In genomic region chr20:63586797-63587196, GRCh38 we compare ENCODE assay signal across 17 cellular contexts. TPM values are rescaled to one million over a fixed set of nuclear protein-coding genes. Genes with fewer than 3 reads are reported as not detected.
A peak's percentile ranks its signal among the peaks of the same experiment; 100 is the strongest.
DNase-seq lines count a peak whose midpoint lies in the region; ATAC-seq, FAIRE-seq and TF ChIP-seq lines count a peak whose summit lies in the region.
"Had no signal": no experiment of that assay in that cellular context is flagged by ENCODE, and none has a peak within 500 bp of the region (broad histone marks: within the 10 kb centered on the region; RNA-seq: fewer than 3 reads in every experiment).

No MANE protein-coding gene starts in this region.

- H3K36me3 ChIP-seq in RWPE2 (ENCODE audit: low read depth) (peaks cover 14% of the 10 kb centered on the region; the same call in 1 of the 2 replicates), K562 (ENCODE audit: control insufficient read depth, insufficient read depth, low read length) (peaks cover 22% of the 10 kb centered on the region; the same call in 1 of the 3 replicates), kidney (ENCODE audit: control insufficient read depth in 1 of 2, insufficient read depth in 2 of 2, low read length in 2 of 2) (peaks cover 5 to 16% of the 10 kb centered on the region in 2 donors), osteoblast (ENCODE audit: insufficient read depth, low read length) (peaks cover 16% of the 10 kb centered on the region)

- no peak for TF ChIP-seq POLR2A in K562 (conservative IDR thresholded peaks at IDR 0.05)

- TF ChIP-seq CTCF in RWPE2 (IDR thresholded peaks at IDR 0.05; ENCODE audit: poor library complexity, severe bottlenecking): no peak
- no peak for TF ChIP-seq CTCF in K562 (IDR thresholded peaks at IDR 0.05 in 2 of 3, conservative IDR thresholded peaks at IDR 0.05 in 1 of 3; ENCODE audit: insufficient read depth in 2 of 3, low read depth in 1 of 3, low read length in 3 of 3)
- no peak for TF ChIP-seq CTCF in kidney (IDR thresholded peaks at IDR 0.05; ENCODE audit: borderline replicate concordance, extremely low read depth, insufficient read depth)
- no peak for TF ChIP-seq CTCF in osteoblast (IDR thresholded peaks at IDR 0.05; ENCODE audit: extremely low read depth, low read depth, low read length)

- H3K9me1 ChIP-seq in K562 (ENCODE audit: control insufficient read depth, insufficient read depth, low read length): no peaks in the 10 kb centered on the region

- TF ChIP-seq RAD21 in K562 (CRISPR knock-in tag; conservative IDR thresholded peaks at IDR 0.05 in 1 of 2, IDR thresholded peaks at IDR 0.05 in 1 of 2): no peak

- H3K4me2 ChIP-seq in K562 (ENCODE audit: insufficient read depth, low read length) (no peak overlapping the region), osteoblast (ENCODE audit: insufficient read depth, low read length) (no peak overlapping the region)

- CTCF ChIA-PET in K562 (lab: Yijun Ruan, JAX; ENCODE audit: low intra/inter-chr PET ratio): no interaction called here
- CTCF ChIA-PET in activated CD8-positive, alpha-beta memory T cell treated with anti-CD3 and anti-CD28 coated beads, Interleukin-2, amount 10 ng/mL, durations not matched to agents 7 days and 5 days (lab: Charles Lee): no interaction called here

- ATAC-seq in RWPE2 (ENCODE audit: low read depth): no peak
- ATAC-seq in K562: no peak
- no peak for ATAC-seq in activated CD8-positive, alpha-beta memory T cell treated with anti-CD3 and anti-CD28 coated beads, Interleukin-2, amount 10 ng/mL, durations not matched to agents 7 days and 5 days

- H3K27ac Mint-ChIP-seq in activated CD8-positive, alpha-beta memory T cell treated with anti-CD3 and anti-CD28 coated beads, Interleukin-2, amount 10 ng/mL, durations not matched to agents 7 days and 5 days: no peak overlapping the region
- H3K27ac Mint-ChIP-seq: CD8-positive, alpha-beta memory T cell had no signal

- no peak for FAIRE-seq in K562 (lab: Jason Lieb, UNC)
- no peak for FAIRE-seq in kidney (lab: Jason Lieb, UNC)
- FAIRE-seq: A204.1, GM19239, HTR-8/SVneo had no signal

- BruUV-seq in K562 (replicated peaks; lab: Mats Ljungman, UMichigan): no TSS peak

- H3K9me3 Mint-ChIP-seq in activated CD8-positive, alpha-beta memory T cell treated with anti-CD3 and anti-CD28 coated beads, Interleukin-2, amount 10 ng/mL, durations not matched to agents 7 days and 5 days (ENCODE audit: low read depth): no peaks in the 10 kb centered on the region
- H3K9me3 Mint-ChIP-seq: CD8-positive, alpha-beta memory T cell had no signal

- WGBS in K562 (ENCODE audit: insufficient coverage, low coverage, missing lambda C conversion rate): 72% methylated on average over 12 of the region's 17 CpGs

- intact Hi-C loops in K562 (cut with micrococcal nuclease) (no loop called here), kidney (cut with DNase I) (no loop called here)

- no peak overlapping the region for H3K27ac ChIP-seq in RWPE2 (ENCODE audit: poor library complexity, severe bottlenecking)
- no peak overlapping the region for H3K27ac ChIP-seq in K562 (ENCODE audit: extremely low read depth, low read depth, low read length)
- H3K27ac ChIP-seq in kidney (ENCODE audit: low read depth in 2 of 2, low read length in 2 of 2): no peak overlapping the region
- H3K27ac ChIP-seq in osteoblast (ENCODE audit: low read depth, low read length): no peak overlapping the region

- H4K20me1 ChIP-seq in K562 (replicated peaks; ENCODE audit: control insufficient read depth, insufficient read depth, low read length) (no peaks in the 10 kb centered on the region), osteoblast (ENCODE audit: insufficient read depth, low read length) (no peaks in the 10 kb centered on the region)

- H3K27me3 ChIP-seq in RWPE2 (ENCODE audit: insufficient read depth, poor library complexity, severe bottlenecking): no peaks in the 10 kb centered on the region
- peaks cover 0 to 14% of the 10 kb centered on the region in 2 experiments; a peak in 2 of 5 replicates for H3K27me3 ChIP-seq in K562 (ENCODE audit: control insufficient read depth in 2 of 2, insufficient read depth in 2 of 2, low read length in 2 of 2)
- H3K27me3 ChIP-seq in osteoblast (ENCODE audit: insufficient read depth, low read length): no peaks in the 10 kb centered on the region
- H3K27me3 ChIP-seq: BE2C had no signal

- H3K4me1 Mint-ChIP-seq in activated CD8-positive, alpha-beta memory T cell treated with anti-CD3 and anti-CD28 coated beads, Interleukin-2, amount 10 ng/mL, durations not matched to agents 7 days and 5 days: no peaks in the 10 kb centered on the region
- H3K4me1 Mint-ChIP-seq: CD8-positive, alpha-beta memory T cell had no signal

- no peaks in the 10 kb centered on the region for H3K4me1 ChIP-seq in RWPE2 (ENCODE audit: insufficient read depth, poor library complexity, severe bottlenecking)
- peaks cover 0 to 28% of the 10 kb centered on the region in 2 experiments; a peak in 3 of 5 replicates for H3K4me1 ChIP-seq in K562 (replicated peaks in 1 of 2; ENCODE audit: control insufficient read depth in 2 of 2, insufficient read depth in 2 of 2, low read length in 2 of 2)
- no peaks in the 10 kb centered on the region for H3K4me1 ChIP-seq in kidney (ENCODE audit: control insufficient read depth in 1 of 2, insufficient read depth in 1 of 2, low read depth in 1 of 2, low read length in 2 of 2)
- no peaks in the 10 kb centered on the region for H3K4me1 ChIP-seq in osteoblast (ENCODE audit: insufficient read depth, low read length)
- H3K4me1 ChIP-seq: BE2C, Caco-2, HAP-1 had no signal

- H3K79me2 ChIP-seq in K562 (ENCODE audit: control insufficient read depth, insufficient read depth, low read length) (no peaks in the 10 kb centered on the region), osteoblast (ENCODE audit: insufficient read depth, low read length) (no peaks in the 10 kb centered on the region)

- H2AFZ ChIP-seq in K562 (ENCODE audit: low read depth, low read length) (no peak overlapping the region), osteoblast (ENCODE audit: low read length) (no peak overlapping the region)

- DNase-seq in RWPE2 (ENCODE audit: low spot score): peak; percentile 84
- DNase-seq in K562 (ENCODE audit: extremely low read depth in 1 of 4, low spot score in 3 of 4): no peak
- peak; percentile 73 for DNase-seq in kidney
- DNase-seq in osteoblast (ENCODE audit: insufficient read length, low spot score, missing footprints): peak; percentile 34
- no peak for DNase-seq in AML-193 (lab: John Stamatoyannopoulos, UW)
- no peak for DNase-seq in activated CD8-positive, alpha-beta memory T cell treated with anti-CD3 and anti-CD28 coated beads, Interleukin-2, amount 10 ng/mL, durations not matched to agents 7 days and 5 days
- no peak for DNase-seq in inferior parietal cortex (ENCODE audit: extremely low spot score)
- DNase-seq: BE2C, Caco-2, DND-41, GDM1, GOT3 had no signal

- in situ Hi-C loops in K562 (cut with MboI): no loop called here

- H3K9me3 ChIP-seq in RWPE2 (ENCODE audit: severe bottlenecking) (no peaks in the 10 kb centered on the region), K562 (replicated peaks; ENCODE audit: control insufficient read depth, insufficient read depth, low read depth, low read length) (no peaks in the 10 kb centered on the region), kidney (ENCODE audit: control insufficient read depth in 1 of 2, low read length in 2 of 2) (no peaks in the 10 kb centered on the region), osteoblast (ENCODE audit: low read depth, low read length) (no peaks in the 10 kb centered on the region)
- H3K9me3 ChIP-seq: BE2C, Caco-2, HAP-1 had no signal

- H3K27me3 Mint-ChIP-seq in activated CD8-positive, alpha-beta memory T cell treated with anti-CD3 and anti-CD28 coated beads, Interleukin-2, amount 10 ng/mL, durations not matched to agents 7 days and 5 days: peaks cover 13% of the 10 kb centered on the region
- H3K27me3 Mint-ChIP-seq: CD8-positive, alpha-beta memory T cell had no signal

- H3K4me3 Mint-ChIP-seq in activated CD8-positive, alpha-beta memory T cell treated with anti-CD3 and anti-CD28 coated beads, Interleukin-2, amount 10 ng/mL, durations not matched to agents 7 days and 5 days: no peak overlapping the region
- H3K4me3 Mint-ChIP-seq: CD8-positive, alpha-beta memory T cell had no signal

- POLR2A ChIA-PET in K562 (lab: Yijun Ruan, JAX): no interaction called here

- TF ChIP-seq EP300 in K562 (IDR thresholded peaks at IDR 0.05; ENCODE audit: low read length): no peak

- peaks cover 9% of the 10 kb centered on the region for H3K36me3 Mint-ChIP-seq in activated CD8-positive, alpha-beta memory T cell treated with anti-CD3 and anti-CD28 coated beads, Interleukin-2, amount 10 ng/mL, durations not matched to agents 7 days and 5 days

- H3K4me3 ChIP-seq in RWPE2 (ENCODE audit: severe bottlenecking) (no peak overlapping the region), K562 (no peak overlapping the region), kidney (ENCODE audit: low read length in 2 of 2) (no peak overlapping the region), osteoblast (ENCODE audit: insufficient read depth, low read length) (no peak overlapping the region)
- H3K4me3 ChIP-seq: HAP-1 had no signal

- H3K9ac ChIP-seq in K562 (ENCODE audit: insufficient read depth in 1 of 2, low read depth in 2 of 2, low read length in 2 of 2): no peak overlapping the region
- no peak overlapping the region for H3K9ac ChIP-seq in kidney (ENCODE audit: low read length in 2 of 2)

RNA-seq across cellular contexts. Expression of gene HELZ2, which starts 12.8 kb away (rescaled TPM):
- total RNA-seq in K562 (2011; cell fraction: chromatin; rRNA removed; ENCODE audit: low replicate concordance): 12.0 and 57.7 TPM in 2 replicates
- total RNA-seq in K562 (2011; cell fraction: nucleolus; rRNA removed): 46.8 and 60.9 TPM in 2 replicates
- 17.9 and 18.1 TPM in 2 replicates for total RNA-seq in K562 (2011; cell fraction: nucleoplasm; rRNA removed)
- 5.0 and 5.9 TPM in 2 replicates for total RNA-seq in K562 (2014; rRNA removed)
- 0.26 and 0.69 TPM in 2 replicates for total RNA-seq in K562 (2014; rRNA removed; fragmentation: Illumina TruSeq; extraction: Trizol)
- total RNA-seq in K562 (2015; rRNA removed; fragmentation: Illumina TruSeq; extraction: Trizol): 2.4 and 3.5 TPM in 2 replicates
- 7.8 and 9.1 TPM in 2 replicates for total RNA-seq in K562 (2021)
- polyA plus RNA-seq in K562 (2011; rRNA removed): 3.3 and 3.5 TPM in 2 replicates
- 1.7 and 5.6 TPM in 2 replicates for polyA plus RNA-seq in K562 (2011; cell fraction: cytosol; rRNA removed)
- polyA plus RNA-seq in K562 (2011; cell fraction: nucleus; rRNA removed): 8.9 and 19.2 TPM in 2 replicates
- 4.9 and 15.0 TPM in 2 replicates for polyA plus RNA-seq in K562 (2012)
- 2.3 and 3.5 TPM in 2 replicates for polyA plus RNA-seq in K562 (2014; fragmentation: Illumina TruSeq; extraction: Trizol)
- polyA plus RNA-seq in K562 (2014; fragmentation: Nextera tagmentation; extraction: Ambion mirVana): under 1 TPM in 1 of 2 experiments, not detected in 1; 0.03 TPM
- polyA plus RNA-seq in K562 (2014; rRNA removed): 2.8 and 5.0 TPM in 2 replicates
- 2.3 and 6.2 TPM in 2 replicates for polyA minus RNA-seq in K562 (2011; rRNA and poly(A)+ RNA removed)
- polyA minus RNA-seq in K562 (2011; cell fraction: cytosol; rRNA and poly(A)+ RNA removed): 7.4 and 13.1 TPM in 2 replicates
- 15.1 and 18.3 TPM in 2 replicates for polyA minus RNA-seq in K562 (2011; cell fraction: nucleus; rRNA and poly(A)+ RNA removed)
- total RNA-seq in kidney: 40.7 TPM
- polyA plus RNA-seq in kidney (ENCODE audit: insufficient read depth, low read depth, low replicate concordance): 3.2 TPM
- 23.3 and 27.5 TPM in 2 replicates for total RNA-seq in osteoblast
- total RNA-seq in activated CD8-positive, alpha-beta memory T cell treated with anti-CD3 and anti-CD28 coated beads, Interleukin-2, amount 10 ng/mL, durations not matched to agents 7 days and 5 days: 100 to 1,000 TPM; 139 to 285 TPM

RNA-seq across cellular contexts. Expression of gene FNDC11, which starts 32.8 kb away (rescaled TPM):
- total RNA-seq in K562 (2011; cell fraction: chromatin; rRNA removed; ENCODE audit: low replicate concordance): 1.1 and 6.2 TPM in 2 replicates
- 5.0 and 5.5 TPM in 2 replicates for total RNA-seq in K562 (2011; cell fraction: nucleolus; rRNA removed)
- 1.8 and 2.2 TPM in 2 replicates for total RNA-seq in K562 (2011; cell fraction: nucleoplasm; rRNA removed)
- total RNA-seq in K562 (2014; rRNA removed) (0.64 and 0.65 TPM in 2 replicates), K562 (2014; rRNA removed; fragmentation: Illumina TruSeq; extraction: Trizol) (0.06 TPM in 1 of 2 replicates, not detected in the other), K562 (2015; rRNA removed; fragmentation: Illumina TruSeq; extraction: Trizol) (0.14 and 0.23 TPM in 2 replicates), K562 (2021) (0.74 and 0.89 TPM in 2 replicates), kidney (1.6 TPM), osteoblast (under 0.01 TPM in 1 of 2 replicates, not detected in the other)
- polyA plus RNA-seq in K562 (2011; rRNA removed) (1.2 TPM in 2 replicates), K562 (2014; fragmentation: Illumina TruSeq; extraction: Trizol) (0.15 and 0.39 TPM in 2 replicates), K562 (2014; fragmentation: Nextera tagmentation; extraction: Ambion mirVana) (under 1 TPM in 1 of 2 experiments, not detected in 1; 0.08 TPM), K562 (2014; rRNA removed) (1.2 and 2.3 TPM in 2 replicates), kidney (ENCODE audit: insufficient read depth, low read depth, low replicate concordance) (0.47 TPM)
- polyA plus RNA-seq in K562 (2011; cell fraction: cytosol; rRNA removed): 1.9 and 6.4 TPM in 2 replicates
- polyA plus RNA-seq in K562 (2011; cell fraction: nucleus; rRNA removed): 5.8 and 19.1 TPM in 2 replicates
- 0.94 and 1.1 TPM in 2 replicates for polyA plus RNA-seq in K562 (2012)
- 0.45 and 0.56 TPM in 2 replicates for polyA minus RNA-seq in K562 (2011; rRNA and poly(A)+ RNA removed)
- polyA minus RNA-seq in K562 (2011; cell fraction: cytosol; rRNA and poly(A)+ RNA removed): 0.46 and 1.3 TPM in 2 replicates
- 1.6 and 3.9 TPM in 2 replicates for polyA minus RNA-seq in K562 (2011; cell fraction: nucleus; rRNA and poly(A)+ RNA removed)
- total RNA-seq in activated CD8-positive, alpha-beta memory T cell treated with anti-CD3 and anti-CD28 coated beads, Interleukin-2, amount 10 ng/mL, durations not matched to agents 7 days and 5 days: under 1 TPM; 0.14 to 0.35 TPM
- total RNA-seq: Caco-2 had no signal
- polyA plus RNA-seq: CD8-positive, alpha-beta memory T cell had no signal

RNA-seq across cellular contexts. Expression of gene SRMS, which starts 39.2 kb away (rescaled TPM):
- total RNA-seq in K562 (2011; cell fraction: chromatin; rRNA removed; ENCODE audit: low replicate concordance): not detected in 2 replicates
- 0.17 TPM in 1 of 2 replicates, not detected in the other for total RNA-seq in K562 (2011; cell fraction: nucleolus; rRNA removed)
- not detected in 2 replicates for total RNA-seq in K562 (2011; cell fraction: nucleoplasm; rRNA removed)
- not detected in 2 replicates for total RNA-seq in K562 (2014; rRNA removed)
- total RNA-seq in K562 (2014; rRNA removed; fragmentation: Illumina TruSeq; extraction: Trizol): not detected in 2 replicates
- total RNA-seq in K562 (2015; rRNA removed; fragmentation: Illumina TruSeq; extraction: Trizol): not detected in 2 replicates
- not detected in 2 replicates for total RNA-seq in K562 (2021)
- polyA plus RNA-seq in K562 (2011; rRNA removed): 0.04 and 0.07 TPM in 2 replicates
- polyA plus RNA-seq in K562 (2011; cell fraction: cytosol; rRNA removed): 0.03 and 0.07 TPM in 2 replicates
- polyA plus RNA-seq in K562 (2011; cell fraction: nucleus; rRNA removed): 0.13 and 0.21 TPM in 2 replicates
- 0.05 TPM in 1 of 2 replicates, not detected in the other for polyA plus RNA-seq in K562 (2012)
- not detected in 2 replicates for polyA plus RNA-seq in K562 (2014; fragmentation: Illumina TruSeq; extraction: Trizol)
- polyA plus RNA-seq in K562 (2014; fragmentation: Nextera tagmentation; extraction: Ambion mirVana): not detected
- polyA plus RNA-seq in K562 (2014; rRNA removed): not detected in 2 replicates
- not detected in 2 replicates for polyA minus RNA-seq in K562 (2011; rRNA and poly(A)+ RNA removed)
- not detected in 2 replicates for polyA minus RNA-seq in K562 (2011; cell fraction: cytosol; rRNA and poly(A)+ RNA removed)
- not detected in 2 replicates for polyA minus RNA-seq in K562 (2011; cell fraction: nucleus; rRNA and poly(A)+ RNA removed)
- 0.38 TPM for total RNA-seq in kidney
- not detected for polyA plus RNA-seq in kidney (ENCODE audit: insufficient read depth, low read depth, low replicate concordance)
- total RNA-seq in osteoblast: not detected in 2 replicates
- not detected for total RNA-seq in activated CD8-positive, alpha-beta memory T cell treated with anti-CD3 and anti-CD28 coated beads, Interleukin-2, amount 10 ng/mL, durations not matched to agents 7 days and 5 days
- total RNA-seq: Caco-2; CD8-positive, alpha-beta memory T cell had no signal
- polyA plus RNA-seq: CD8-positive, alpha-beta memory T cell had no signal

RNA-seq across cellular contexts. Expression of gene GMEB2, which starts 40.1 kb away (rescaled TPM):
- total RNA-seq in K562 (2011; cell fraction: chromatin; rRNA removed; ENCODE audit: low replicate concordance): 8.8 and 18.6 TPM in 2 replicates
- total RNA-seq in K562 (2011; cell fraction: nucleolus; rRNA removed): 13.2 and 13.8 TPM in 2 replicates
- total RNA-seq in K562 (2011; cell fraction: nucleoplasm; rRNA removed): 10.0 and 10.4 TPM in 2 replicates
- 10.2 and 11.5 TPM in 2 replicates for total RNA-seq in K562 (2014; rRNA removed)
- 2.6 and 2.8 TPM in 2 replicates for total RNA-seq in K562 (2014; rRNA removed; fragmentation: Illumina TruSeq; extraction: Trizol)
- 5.2 and 5.5 TPM in 2 replicates for total RNA-seq in K562 (2015; rRNA removed; fragmentation: Illumina TruSeq; extraction: Trizol)
- 11.5 and 13.9 TPM in 2 replicates for total RNA-seq in K562 (2021)
- 7.4 and 8.1 TPM in 2 replicates for polyA plus RNA-seq in K562 (2011; rRNA removed)
- 8.1 and 14.6 TPM in 2 replicates for polyA plus RNA-seq in K562 (2011; cell fraction: cytosol; rRNA removed)
- polyA plus RNA-seq in K562 (2011; cell fraction: nucleus; rRNA removed): 18.5 and 27.6 TPM in 2 replicates
- polyA plus RNA-seq in K562 (2012): 8.0 and 9.6 TPM in 2 replicates
- polyA plus RNA-seq in K562 (2014; fragmentation: Illumina TruSeq; extraction: Trizol): 6.3 and 8.8 TPM in 2 replicates
- polyA plus RNA-seq in K562 (2014; fragmentation: Nextera tagmentation; extraction: Ambion mirVana): under 1 TPM; 0.03 to 0.08 TPM
- polyA plus RNA-seq in K562 (2014; rRNA removed): 8.4 and 8.5 TPM in 2 replicates
- 3.0 and 4.5 TPM in 2 replicates for polyA minus RNA-seq in K562 (2011; rRNA and poly(A)+ RNA removed)
- polyA minus RNA-seq in K562 (2011; cell fraction: cytosol; rRNA and poly(A)+ RNA removed): 6.2 and 7.3 TPM in 2 replicates
- 4.3 and 4.4 TPM in 2 replicates for polyA minus RNA-seq in K562 (2011; cell fraction: nucleus; rRNA and poly(A)+ RNA removed)
- total RNA-seq in kidney: 13.4 TPM
- 6.1 TPM for polyA plus RNA-seq in kidney (ENCODE audit: insufficient read depth, low read depth, low replicate concordance)
- total RNA-seq in osteoblast: 7.4 and 9.4 TPM in 2 replicates
- total RNA-seq in activated CD8-positive, alpha-beta memory T cell treated with anti-CD3 and anti-CD28 coated beads, Interleukin-2, amount 10 ng/mL, durations not matched to agents 7 days and 5 days: 10 to 100 TPM; 16.3 to 19.3 TPM

RNA-seq across cellular contexts. Expression of gene PTK6, which starts 49.6 kb away (rescaled TPM):
- not detected in 2 replicates for total RNA-seq in K562 (2011; cell fraction: chromatin; rRNA removed; ENCODE audit: low replicate concordance)
- not detected in 2 replicates for total RNA-seq in K562 (2011; cell fraction: nucleolus; rRNA removed)
- total RNA-seq in K562 (2011; cell fraction: nucleoplasm; rRNA removed): not detected in 2 replicates
- total RNA-seq in K562 (2014; rRNA removed): not detected in 2 replicates
- not detected in 2 replicates for total RNA-seq in K562 (2014; rRNA removed; fragmentation: Illumina TruSeq; extraction: Trizol)
- not detected in 2 replicates for total RNA-seq in K562 (2015; rRNA removed; fragmentation: Illumina TruSeq; extraction: Trizol)
- not detected in 2 replicates for total RNA-seq in K562 (2021)
- polyA plus RNA-seq in K562 (2011; rRNA removed): not detected in 2 replicates
- polyA plus RNA-seq in K562 (2011; cell fraction: cytosol; rRNA removed): 0.03 TPM in 1 of 2 replicates, not detected in the other
- not detected in 2 replicates for polyA plus RNA-seq in K562 (2011; cell fraction: nucleus; rRNA removed)
- 0.11 TPM in 1 of 2 replicates, not detected in the other for polyA plus RNA-seq in K562 (2012)
- not detected in 2 replicates for polyA plus RNA-seq in K562 (2014; fragmentation: Illumina TruSeq; extraction: Trizol)
- not detected for polyA plus RNA-seq in K562 (2014; fragmentation: Nextera tagmentation; extraction: Ambion mirVana)
- 0.07 TPM in 1 of 2 replicates, not detected in the other for polyA plus RNA-seq in K562 (2014; rRNA removed)
- not detected in 2 replicates for polyA minus RNA-seq in K562 (2011; rRNA and poly(A)+ RNA removed)
- polyA minus RNA-seq in K562 (2011; cell fraction: cytosol; rRNA and poly(A)+ RNA removed): not detected in 2 replicates
- polyA minus RNA-seq in K562 (2011; cell fraction: nucleus; rRNA and poly(A)+ RNA removed): not detected in 2 replicates
- 1.1 TPM for total RNA-seq in kidney
- 0.26 TPM for polyA plus RNA-seq in kidney (ENCODE audit: insufficient read depth, low read depth, low replicate concordance)
- under 0.01 TPM in 1 of 2 replicates, not detected in the other for total RNA-seq in osteoblast
- under 1 TPM; 0.21 to 0.53 TPM for total RNA-seq in activated CD8-positive, alpha-beta memory T cell treated with anti-CD3 and anti-CD28 coated beads, Interleukin-2, amount 10 ng/mL, durations not matched to agents 7 days and 5 days

Comparison
In these comparisons a context has a peak if more than half of its experiments do, and no peak if none do; other contexts are left out.
1. DNase-seq: peak in RWPE2 (single experiment), kidney (single experiment) and osteoblast (single experiment); none in K562 (0 of 4), AML-193 (0 of 2), activated CD8-positive, alpha-beta memory T cell treated with anti-CD3 and anti-CD28 coated beads, Interleukin-2, amount 10 ng/mL, durations not matched to agents 7 days and 5 days (single experiment) and inferior parietal cortex (single experiment).